Comparison of ENCODE assay signal across 13 cellular contexts in genomic region chr7:70178787-70179186, GRCh38.
DNase-seq lines count a peak whose midpoint lies in the region; ATAC-seq, FAIRE-seq and TF ChIP-seq lines count a peak whose summit lies in the region.
"Had no signal": no experiment of that assay in that cellular context is flagged by ENCODE, and none has a peak within 500 bp of the region (broad histone marks: within the 10 kb centered on the region; RNA-seq: fewer than 3 reads in every experiment).

No MANE protein-coding gene starts in this region.

- H3K36me3 ChIP-seq in HUES48 (ENCODE audit: control insufficient read depth, insufficient read depth, low read length) (no peaks in the 10 kb centered on the region), testis (ENCODE audit: low read depth, missing control alignments) (no peaks in the 10 kb centered on the region)

- H3K27me3 ChIP-seq in HUES48 (ENCODE audit: control insufficient read depth, insufficient read depth, low read length): 0 out of 2 replicates have a peak, but pooled peaks cover 4% of the 10 kb centered on the region
- no peaks in the 10 kb centered on the region for H3K27me3 ChIP-seq in testis

- CTCF ChIA-PET in A549 (lab: Yijun Ruan, JAX): no interaction called here

- peaks cover 4% of the 10 kb centered on the region for H3K4me1 Mint-ChIP-seq in activated T-helper 17 cell treated with anti-CD3 and anti-CD28 coated beads, Interleukin-2, amount 50 U/mL, for 72 hours

- no peak overlapping the region for H3K27ac Mint-ChIP-seq in activated T-helper 17 cell treated with anti-CD3 and anti-CD28 coated beads, Interleukin-2, amount 50 U/mL, for 72 hours
- H3K27ac Mint-ChIP-seq: B cell, IgD-negative memory B cell had no signal

- no peak overlapping the region for H3K4me3 Mint-ChIP-seq in activated T-helper 17 cell treated with anti-CD3 and anti-CD28 coated beads, Interleukin-2, amount 50 U/mL, for 72 hours
- H3K4me3 Mint-ChIP-seq: B cell, IgD-negative memory B cell had no signal

- WGBS in A549 (ENCODE audit: missing lambda C conversion rate): 0% methylated on average over 2 of the region's 2 CpGs
- WGBS in testis, 2 donors: 83 to 86% methylated on average over 2 of the region's 2 CpGs

- no peaks in the 10 kb centered on the region for H3K9me3 ChIP-seq in A549
- no peaks in the 10 kb centered on the region for H3K9me3 ChIP-seq in HUES48 (ENCODE audit: control insufficient read depth, insufficient read depth, low read length)
- H3K9me3 ChIP-seq in testis: no peaks in the 10 kb centered on the region

- no peaks in the 10 kb centered on the region for H3K36me3 Mint-ChIP-seq in activated T-helper 17 cell treated with anti-CD3 and anti-CD28 coated beads, Interleukin-2, amount 50 U/mL, for 72 hours (ENCODE audit: low read depth)

- no peak overlapping the region for H3K9ac ChIP-seq in HUES48 (ENCODE audit: low read depth, low read length)

- H3K27ac ChIP-seq in A549: no peak overlapping the region
- peak overlapping the region; percentile 39 for H3K27ac ChIP-seq in HUES48 (ENCODE audit: low read depth, low read length)
- H3K27ac ChIP-seq in testis: no peak overlapping the region

- peak overlapping the region; percentile 23; the same call in 2 of the 3 replicates for H3K4me2 ChIP-seq in A549
- H3K4me2 ChIP-seq: smooth muscle cell had no signal

- POLR2A ChIA-PET in A549 (lab: Yijun Ruan, JAX): no interaction called here

- intact Hi-C loops in testis (cut with DNase I; ENCODE audit: low total_unique reads): no loop called here

- DNase-seq in A549 (ENCODE audit: low read depth in 1 of 2, low spot score in 1 of 2): peak; percentile 21 to 58
- peak; percentile 53 for DNase-seq in kidney glomerular epithelial cell (lab: John Stamatoyannopoulos, UW)
- DNase-seq in testis: no peak
- no peak for DNase-seq in NOMO-1 treated with DMSO at 0.1 percent for 48 hours (lab: John Stamatoyannopoulos, UW; ENCODE audit: unreplicated experiment)
- DNase-seq in stimulated activated naive CD4-positive, alpha-beta T cell (lab: John Stamatoyannopoulos, UW): no peak
- DNase-seq in SW 1271 (lab: John Stamatoyannopoulos, UW): no peak
- DNase-seq: anterior cingulate cortex, NCI-H82 had no signal

- H3K4me1 ChIP-seq in A549: peaks cover 6% of the 10 kb centered on the region; the same call in 1 of the 3 replicates
- peaks cover 22% of the 10 kb centered on the region for H3K4me1 ChIP-seq in HUES48 (ENCODE audit: control insufficient read depth, insufficient read depth, low read length)
- H3K4me1 ChIP-seq in testis: no peaks in the 10 kb centered on the region

- no peak for TF ChIP-seq RAD21 in A549 (conservative IDR thresholded peaks at IDR 0.05 in 1 of 2, IDR thresholded peaks at IDR 0.05 in 1 of 2)

- TF ChIP-seq POLR2A in A549 (IDR thresholded peaks at IDR 0.05; ENCODE audit: low read length) (no peak), testis (IDR thresholded peaks at IDR 0.05) (no peak)

- H3K9me3 Mint-ChIP-seq in activated T-helper 17 cell treated with anti-CD3 and anti-CD28 coated beads, Interleukin-2, amount 50 U/mL, for 72 hours: peaks cover 3% of the 10 kb centered on the region

- no peak for FAIRE-seq in A549 (lab: Jason Lieb, UNC)

- peak in 1 of 2 experiments; percentile 62; a peak in 1 of 6 replicates for ATAC-seq in A549
- peak; percentile 42 for ATAC-seq in activated T-helper 17 cell treated with anti-CD3 and anti-CD28 coated beads, Interleukin-2, amount 50 U/mL, for 72 hours (replicated peaks)

- no peak overlapping the region for H3K4me3 ChIP-seq in A549
- H3K4me3 ChIP-seq in HUES48 (ENCODE audit: low read depth, low read length): no peak overlapping the region
- no peak overlapping the region for H3K4me3 ChIP-seq in testis
- H3K4me3 ChIP-seq: smooth muscle cell had no signal

- peaks cover 3% of the 10 kb centered on the region for H3K27me3 Mint-ChIP-seq in activated T-helper 17 cell treated with anti-CD3 and anti-CD28 coated beads, Interleukin-2, amount 50 U/mL, for 72 hours
- H3K27me3 Mint-ChIP-seq: B cell, IgD-negative memory B cell had no signal

- TF ChIP-seq CTCF in A549 (IDR thresholded peaks at IDR 0.05) (no peak), testis (IDR thresholded peaks at IDR 0.05) (no peak)

- TF ChIP-seq EP300 in A549 (IDR thresholded peaks at IDR 0.05): no peak

TF ChIP-seq in A549, 52 proteins besides CTCF, POLR2A, EP300 and RAD21:
- TF ChIP-seq CEBPB (IDR thresholded peaks at IDR 0.05): no peak
- no peak for TF ChIP-seq ZC3H11A (IDR thresholded peaks at IDR 0.05)
- TF ChIP-seq HDAC2 (IDR thresholded peaks at IDR 0.05): no peak
- no peak for TF ChIP-seq JUNB (IDR thresholded peaks at IDR 0.05)
- no peak for TF ChIP-seq FOSL2 (IDR thresholded peaks at IDR 0.05)
- 0 out of 2 replicates have a peak, but pooled peaks have one; percentile 33 for TF ChIP-seq FOSL2 (CRISPR knock-in tag; IDR thresholded peaks at IDR 0.05)
TF ChIP-seq in A549: peak in this region for 1.

Comparison
In these comparisons a context has a peak if more than half of its experiments do, and no peak if none do; other contexts are left out.
1. DNase-seq: peak in A549 (2 of 2) and kidney glomerular epithelial cell (single experiment); none in testis (single experiment), NOMO-1 treated with DMSO at 0.1 percent for 48 hours (single experiment), stimulated activated naive CD4-positive, alpha-beta T cell (0 of 6) and SW 1271 (0 of 2).